22 cellular contexts compared by ENCODE assay signal in genomic region chr16:871562-872330, GRCh38.
"Had no signal": no experiment of that assay in that cellular context is flagged by ENCODE, and none has a peak within 500 bp of the region (broad histone marks: within the 10 kb centered on the region; RNA-seq: fewer than 3 reads in every experiment).

No MANE protein-coding gene starts in this region.

- H3K4me3 ChIP-seq: gastroesophageal sphincter, heart left ventricle, thyroid gland had no signal

- ATAC-seq: activated CD4-positive, CD25-positive, alpha-beta regulatory T cell treated with anti-CD3 and anti-CD28 coated beads, Interleukin-2, amount 50 U/mL, for 24 hours; activated CD8-positive, alpha-beta memory T cell treated with anti-CD3 and anti-CD28 coated beads, Interleukin-2, amount 10 ng/mL, durations not matched to agents 7 days and 5 days; activated CD8-positive, alpha-beta T cell treated with anti-CD3 and anti-CD28 coated beads for 36 hours; gastroesophageal sphincter; heart left ventricle; left colon; T-cell had no signal

- H3K9me3 ChIP-seq: gastroesophageal sphincter, heart left ventricle, thyroid gland had no signal

- H3K4me1 Mint-ChIP-seq: activated CD4-positive, alpha-beta T cell treated with anti-CD3 and anti-CD28 coated beads, Interleukin-2, amount 10 ng/mL, durations not matched to agents 24 days and 14 days; activated CD8-positive, alpha-beta memory T cell treated with anti-CD3 and anti-CD28 coated beads, Interleukin-2, amount 10 ng/mL, durations not matched to agents 7 days and 5 days; T-cell had no signal

- H3K27me3 ChIP-seq: gastroesophageal sphincter, heart left ventricle, thyroid gland had no signal

- H3K36me3 Mint-ChIP-seq: activated CD8-positive, alpha-beta memory T cell treated with anti-CD3 and anti-CD28 coated beads, Interleukin-2, amount 10 ng/mL, durations not matched to agents 7 days and 5 days had no signal

- H3K27ac Mint-ChIP-seq: activated CD4-positive, alpha-beta T cell treated with anti-CD3 and anti-CD28 coated beads, Interleukin-2, amount 10 ng/mL, durations not matched to agents 24 days and 14 days; activated CD8-positive, alpha-beta memory T cell treated with anti-CD3 and anti-CD28 coated beads, Interleukin-2, amount 10 ng/mL, durations not matched to agents 7 days and 5 days; activated CD8-positive, alpha-beta T cell treated with anti-CD3 and anti-CD28 coated beads for 36 hours; activated naive CD8-positive, alpha-beta T cell; nephron; stimulated activated naive B cell treated with anti-CD40 and anti-IgM and Interleukin-4, amounts not matched to agents 10 μg/mL and 1 μg/mL and 100 μg/mL, for 72 hours; T-helper 2 cell treated with Interferon-gamma antibody and Interleukin-4, amounts not matched to agents 5 μg/mL and 100 μg/mL, for 36 hours had no signal

- H3K4me1 ChIP-seq: gastroesophageal sphincter, heart left ventricle, parathyroid adenoma, thyroid gland had no signal

- H2AFZ ChIP-seq: parathyroid adenoma had no signal

- H3K27me3 Mint-ChIP-seq: activated CD4-positive, alpha-beta T cell treated with anti-CD3 and anti-CD28 coated beads, Interleukin-2, amount 10 ng/mL, durations not matched to agents 24 days and 14 days; activated CD8-positive, alpha-beta memory T cell treated with anti-CD3 and anti-CD28 coated beads, Interleukin-2, amount 10 ng/mL, durations not matched to agents 7 days and 5 days; activated CD8-positive, alpha-beta T cell treated with anti-CD3 and anti-CD28 coated beads for 36 hours; activated naive CD8-positive, alpha-beta T cell; stimulated activated naive B cell treated with anti-CD40 and anti-IgM and Interleukin-4, amounts not matched to agents 10 μg/mL and 1 μg/mL and 100 μg/mL, for 72 hours; T-cell had no signal

- H3K9ac ChIP-seq: parathyroid adenoma had no signal

- H3K9me3 Mint-ChIP-seq: activated CD4-positive, alpha-beta T cell treated with anti-CD3 and anti-CD28 coated beads, Interleukin-2, amount 10 ng/mL, durations not matched to agents 24 days and 14 days; activated CD8-positive, alpha-beta T cell treated with anti-CD3 and anti-CD28 coated beads for 36 hours; nephron; stimulated activated naive B cell treated with anti-CD40 and anti-IgM and Interleukin-4, amounts not matched to agents 10 μg/mL and 1 μg/mL and 100 μg/mL, for 72 hours; T-cell; T-helper 2 cell treated with Interferon-gamma antibody and Interleukin-4, amounts not matched to agents 5 μg/mL and 100 μg/mL, for 36 hours had no signal

- DNase-seq: activated CD4-positive, alpha-beta T cell treated with anti-CD3 and anti-CD28 coated beads, Interleukin-2, amount 10 ng/mL, durations not matched to agents 24 days and 14 days; activated CD8-positive, alpha-beta memory T cell treated with anti-CD3 and anti-CD28 coated beads, Interleukin-2, amount 10 ng/mL, durations not matched to agents 7 days and 5 days; activated CD8-positive, alpha-beta T cell treated with anti-CD3 and anti-CD28 coated beads for 36 hours; activated gamma-delta T cell treated with Interleukin-2 at 50 U/mL for 16 hours; activated T-cell treated with anti-CD3 and anti-CD28 coated beads for 4 hours; left colon; mammary epithelial cell; midbrain; stimulated activated CD4-positive, alpha-beta T cell treated with anti-CD3 and anti-CD28 coated beads, Interleukin-2, amount 100 ng/mL, for 48 hours; stimulated activated CD8-positive, alpha-beta memory T cell treated with anti-CD3 and anti-CD28 coated beads, Interleukin-4, amount 100 ng/mL, for 48 hours; stimulated activated naive B cell treated with anti-CD40 and anti-IgM and Interleukin-4, amounts not matched to agents 10 μg/mL and 1 μg/mL and 100 μg/mL, for 72 hours; T-cell; thyroid gland had no signal

- H3K27ac ChIP-seq: epithelial cell of prostate, gastroesophageal sphincter, heart left ventricle, parathyroid adenoma, thyroid gland, VCaP had no signal

- H3K4me3 Mint-ChIP-seq: activated CD4-positive, alpha-beta T cell treated with anti-CD3 and anti-CD28 coated beads, Interleukin-2, amount 10 ng/mL, durations not matched to agents 24 days and 14 days; activated CD8-positive, alpha-beta memory T cell treated with anti-CD3 and anti-CD28 coated beads, Interleukin-2, amount 10 ng/mL, durations not matched to agents 7 days and 5 days; activated CD8-positive, alpha-beta T cell treated with anti-CD3 and anti-CD28 coated beads for 36 hours; activated naive CD8-positive, alpha-beta T cell; nephron; T-cell; T-helper 2 cell treated with Interferon-gamma antibody and Interleukin-4, amounts not matched to agents 5 μg/mL and 100 μg/mL, for 36 hours had no signal
